8 cellular contexts compared by ENCODE assay signal in the genomic region with DNA sequence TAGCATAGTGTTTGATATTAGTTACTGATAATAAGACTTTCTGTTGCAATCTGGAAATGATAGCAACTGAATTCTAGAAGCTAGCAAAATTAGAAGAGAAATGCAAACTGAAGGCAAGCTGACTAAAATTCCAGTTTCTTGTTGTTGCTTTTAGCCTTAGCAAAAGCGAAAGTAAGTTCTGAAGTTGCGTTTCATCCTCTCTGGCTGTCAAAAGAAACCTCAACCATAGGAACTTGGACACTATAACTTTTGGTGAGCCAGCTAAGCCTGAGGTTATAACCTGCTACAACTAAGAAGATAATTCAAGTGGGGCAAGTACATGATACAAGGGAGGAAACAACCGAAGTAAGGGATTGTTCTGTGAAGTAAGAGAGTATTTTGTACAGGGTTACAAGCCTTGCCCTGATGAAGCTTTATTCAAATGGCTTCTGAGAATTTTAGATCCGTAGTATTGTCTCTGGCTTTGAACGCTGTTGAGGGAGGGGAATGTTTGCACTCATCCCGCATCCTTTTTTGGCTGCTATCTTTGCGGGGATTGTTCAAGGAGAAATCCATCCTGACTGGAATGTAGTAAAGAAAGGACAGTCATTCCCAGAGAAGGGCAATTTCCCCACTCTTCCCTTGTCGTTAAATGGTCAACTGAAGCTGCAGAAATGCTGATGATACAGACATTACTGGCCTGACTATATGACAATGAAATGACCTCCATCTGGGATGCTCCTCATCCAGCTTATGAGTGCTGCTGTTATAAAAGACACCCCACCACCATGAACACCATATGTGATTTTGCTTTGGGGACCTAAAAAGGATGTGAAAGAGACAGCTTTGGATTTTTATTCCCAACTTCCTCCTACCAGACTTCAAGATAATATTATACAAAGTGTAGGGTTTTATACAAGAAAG. TPM values are rescaled to one million over a fixed set of nuclear protein-coding genes. Genes with fewer than 3 reads are reported as not detected.
A peak's percentile ranks its signal among the peaks of the same experiment; 100 is the strongest.
DNase-seq lines count a peak whose midpoint lies in the region; ATAC-seq and TF ChIP-seq lines count a peak whose summit lies in the region.

No MANE protein-coding gene starts in this region.

- H3K4me1 Mint-ChIP-seq in CD8-positive, alpha-beta memory T cell: peaks cover 22 to 24% (median 23%) of the 10 kb centered on the region in 3 donors

- H3K27me3 Mint-ChIP-seq in CD8-positive, alpha-beta memory T cell: peaks cover 0 to 3% of the 10 kb centered on the region in 2 donors

- no peak for TF ChIP-seq CTCF in colonic mucosa (IDR thresholded peaks at IDR 0.05)

- peak overlapping the region; percentile 31 to 95 (median 92) for H3K27ac Mint-ChIP-seq in CD8-positive, alpha-beta memory T cell

- H3K9ac ChIP-seq in colonic mucosa (ENCODE audit: low read depth in 2 of 2, low read length in 2 of 2): peak overlapping the region in 1 of 2 donors; percentile 20
- H3K9ac ChIP-seq in skeletal muscle tissue (ENCODE audit: low read depth in 1 of 3, low read length in 3 of 3): peak overlapping the region in 2 of 3 donors; percentile 7 to 45

- ATAC-seq in GM21360 (IDR thresholded peaks at IDR 0.05; ENCODE audit: unreplicated experiment) (peak; percentile 73), HG03575 (IDR thresholded peaks at IDR 0.05; ENCODE audit: extremely low read depth, insufficient number of reproducible peaks, low FRiP score, unreplicated experiment) (peak; percentile 85)

- CTCF ChIA-PET in CD8-positive, alpha-beta memory T cell (lab: Charles Lee): interaction anchor here (1.6 kb wide), 1 partner anchor 61 kb away, joined by 3 read pairs; no protein-coding TSS in a partner anchor

- H3K36me3 ChIP-seq in CD8-positive, alpha-beta memory T cell (ENCODE audit: insufficient read depth, low read length): no peaks in the 10 kb centered on the region
- H3K36me3 ChIP-seq in colonic mucosa (no peaks in the 10 kb centered on the region), skeletal muscle tissue (ENCODE audit: control insufficient read depth in 3 of 3, insufficient read depth in 3 of 3, low read length in 3 of 3) (no peaks in the 10 kb centered on the region)

- POLR2A ChIA-PET in CD8-positive, alpha-beta memory T cell (lab: Charles Lee): no interaction called here

- no peaks in the 10 kb centered on the region for H3K27me3 ChIP-seq in CD8-positive, alpha-beta memory T cell (ENCODE audit: insufficient read depth, low read length, poor library complexity, severe bottlenecking)
- H3K27me3 ChIP-seq in colonic mucosa (no peaks in the 10 kb centered on the region), skeletal muscle tissue (ENCODE audit: control insufficient read depth in 3 of 3, insufficient read depth in 3 of 3, low read length in 3 of 3) (no peaks in the 10 kb centered on the region)

- intact Hi-C loops in colonic mucosa (cut with DNase I): no loop called here

- peaks cover 12% of the 10 kb centered on the region for H3K4me1 ChIP-seq in CD8-positive, alpha-beta memory T cell (ENCODE audit: insufficient read depth, low read length)
- H3K4me1 ChIP-seq in colonic mucosa: no peaks in the 10 kb centered on the region
- H3K4me1 ChIP-seq in skeletal muscle tissue (ENCODE audit: control insufficient read depth in 3 of 3, insufficient read depth in 3 of 3, low read length in 3 of 3): no peaks in the 10 kb centered on the region

- peak overlapping the region; percentile 76 to 92 (median 83) for H3K4me3 Mint-ChIP-seq in CD8-positive, alpha-beta memory T cell

- H3K9me3 Mint-ChIP-seq in CD8-positive, alpha-beta memory T cell: no peaks in the 10 kb centered on the region

- peak overlapping the region; percentile 50 for H3K4me3 ChIP-seq in CD8-positive, alpha-beta memory T cell (ENCODE audit: low read length)
- no peak overlapping the region for H3K4me3 ChIP-seq in colonic mucosa
- H3K4me3 ChIP-seq in skeletal muscle tissue (ENCODE audit: low read length in 3 of 3): peak overlapping the region in 2 of 3 donors; percentile 40 to 61

- H3K9me3 ChIP-seq in CD8-positive, alpha-beta memory T cell (ENCODE audit: low read length): no peaks in the 10 kb centered on the region
- H3K9me3 ChIP-seq in colonic mucosa: no peaks in the 10 kb centered on the region
- H3K9me3 ChIP-seq in skeletal muscle tissue (ENCODE audit: control insufficient read depth in 3 of 3, low read length in 3 of 3): no peaks in the 10 kb centered on the region

- no peak overlapping the region for H3K27ac ChIP-seq in CD8-positive, alpha-beta memory T cell (ENCODE audit: low read depth, low read length)
- H3K27ac ChIP-seq in colonic mucosa (peak overlapping the region; percentile 25), skeletal muscle tissue (ENCODE audit: low read depth, low read length) (peak overlapping the region; percentile 51)

- peak in 2 of 5 donors; percentile 29 to 39 for DNase-seq in CD8-positive, alpha-beta memory T cell
- DNase-seq in colonic mucosa: no peak
- DNase-seq in NCI-H128 (lab: John Stamatoyannopoulos, UW; ENCODE audit: unreplicated experiment): no peak
- no peak for DNase-seq in DMS53 treated with DMSO at 0.1 percent for 48 hours (lab: John Stamatoyannopoulos, UW; ENCODE audit: unreplicated experiment)
- no peak for DNase-seq in LoVo (ENCODE audit: low spot score)

- H3K36me3 Mint-ChIP-seq in CD8-positive, alpha-beta memory T cell: peaks cover 1 to 6% (median 3%) of the 10 kb centered on the region in 3 donors

RNA-seq across cellular contexts. Expression of a gene that starts 7.0 kb away (rescaled TPM):
- total RNA-seq in CD8-positive, alpha-beta memory T cell: 10 to 100 TPM; 39.6 to 46.6 TPM
- 27.3 TPM for polyA plus RNA-seq in CD8-positive, alpha-beta memory T cell
- 10 to 100 TPM; 24.4 to 25.9 TPM for total RNA-seq in colonic mucosa
- total RNA-seq in skeletal muscle tissue: 39.1 TPM
